In genomic region chr16:85436207-85436606, GRCh38 we compare ENCODE assay signal across 16 cellular contexts.
A peak's percentile ranks its signal among the peaks of the same experiment; 100 is the strongest.
DNase-seq lines count a peak whose midpoint lies in the region; ATAC-seq and TF ChIP-seq lines count a peak whose summit lies in the region.
"Had no signal": no experiment of that assay in that cellular context is flagged by ENCODE, and none has a peak within 500 bp of the region (broad histone marks: within the 10 kb centered on the region; RNA-seq: fewer than 3 reads in every experiment).

No MANE protein-coding gene starts in this region.

- ATAC-seq in GM21515 (IDR thresholded peaks at IDR 0.05; ENCODE audit: unreplicated experiment) (no peak), HG03108 (IDR thresholded peaks at IDR 0.05; ENCODE audit: unreplicated experiment) (no peak)
- ATAC-seq: activated CD8-positive, alpha-beta T cell treated with anti-CD3 and anti-CD28 coated beads for 36 hours had no signal

- H3K36me3 ChIP-seq in breast epithelium (no peaks in the 10 kb centered on the region), esophagus muscularis mucosa (peaks cover 0 to 24% (median 3%) of the 10 kb centered on the region in 4 donors), neural progenitor cell (no peaks in the 10 kb centered on the region), uterus (no peaks in the 10 kb centered on the region)

- no peaks in the 10 kb centered on the region for H3K4me1 Mint-ChIP-seq in MCF 10A (ENCODE audit: insufficient read depth, unreplicated experiment)
- peaks cover 42% of the 10 kb centered on the region for H3K4me1 Mint-ChIP-seq in neural progenitor cell

- H2AFZ ChIP-seq in neural progenitor cell (replicated peaks) = no peak overlapping the region

- intact Hi-C loops in breast epithelium (cut with DNase I; ENCODE audit: low total_unique reads) = no loop called here
- intact Hi-C loops in MCF 10A (cut with micrococcal nuclease) = no loop called here
- intact Hi-C loops in esophagus muscularis mucosa (cut with DNase I) = no loop called here
- intact Hi-C loops in uterus (cut with DNase I; ENCODE audit: low total_unique reads) = no loop called here

- H4K20me1 ChIP-seq in neural progenitor cell (ENCODE audit: low read depth) = peaks cover 7% of the 10 kb centered on the region

- no peaks in the 10 kb centered on the region for H3K79me2 ChIP-seq in neural progenitor cell (ENCODE audit: low read depth)

- H3K4me2 ChIP-seq in neural progenitor cell = peak overlapping the region; percentile 74

- POLR2A ChIA-PET in MCF 10A (lab: Yijun Ruan, JAX) = no interaction called here

- H3K27ac ChIP-seq in breast epithelium (peak overlapping the region; percentile 87 to 92), esophagus muscularis mucosa (replicated peaks in 1 of 4) (peak overlapping the region; percentile 9 to 71 (median 58)), neural progenitor cell (no peak overlapping the region), uterus (peak overlapping the region; percentile 80 to 93)

- H3K9me3 ChIP-seq in breast epithelium (no peaks in the 10 kb centered on the region), esophagus muscularis mucosa (no peaks in the 10 kb centered on the region), neural progenitor cell (ENCODE audit: low read depth) (no peaks in the 10 kb centered on the region), uterus (no peaks in the 10 kb centered on the region)

- TF ChIP-seq POLR2A in breast epithelium (IDR thresholded peaks at IDR 0.05) = no peak
- no peak for TF ChIP-seq POLR2A in esophagus muscularis mucosa (IDR thresholded peaks at IDR 0.05; ENCODE audit: low read depth)
- no peak for TF ChIP-seq POLR2A in uterus (IDR thresholded peaks at IDR 0.05)

- no TSS peak for BruUV-seq in MCF 10A (replicated peaks; lab: Mats Ljungman, UMichigan)

- H3K27me3 ChIP-seq in breast epithelium (no peaks in the 10 kb centered on the region), esophagus muscularis mucosa (no peaks in the 10 kb centered on the region), neural progenitor cell (peaks cover 16% of the 10 kb centered on the region), uterus (no peaks in the 10 kb centered on the region)

- CTCF ChIA-PET in MCF 10A (lab: Yijun Ruan, JAX) = interaction anchor here (0.6 to 0.9 kb wide), 3 partner anchors 173 to 322 kb away, joined by 3 to 6 read pairs (median 3); no protein-coding TSS in a partner anchor

- H3K4me1 ChIP-seq in breast epithelium (peaks cover 5 to 6% of the 10 kb centered on the region in 2 donors), esophagus muscularis mucosa (peaks cover 9 to 20% (median 20%) of the 10 kb centered on the region in 4 donors), neural progenitor cell (peaks cover 41% of the 10 kb centered on the region), uterus (peaks cover 9 to 15% of the 10 kb centered on the region in 2 donors)

- WGBS in esophagus muscularis mucosa = 70% methylated on average over 6 of the region's 9 CpGs

- H3K4me3 ChIP-seq in breast epithelium (peak overlapping the region; percentile 8 to 37 (median 10)), esophagus muscularis mucosa (peak overlapping the region in 1 of 4 donors; percentile 16), neural progenitor cell (no peak overlapping the region), uterus (no peak overlapping the region)

- no peak overlapping the region for H3K9ac ChIP-seq in neural progenitor cell

- DNase-seq in breast epithelium (ENCODE audit: low spot score in 2 of 2) = no peak
- no peak for DNase-seq in MCF 10A (ENCODE audit: unreplicated experiment)
- no peak for DNase-seq in esophagus muscularis mucosa (ENCODE audit: extremely low spot score)
- DNase-seq in neural progenitor cell (ENCODE audit: low spot score) = no peak
- peak in 1 of 2 donors; percentile 53 for DNase-seq in uterus
- no peak for DNase-seq in stimulated activated naive CD4-positive, alpha-beta T cell (lab: John Stamatoyannopoulos, UW)
- DNase-seq: activated CD8-positive, alpha-beta T cell treated with anti-CD3 and anti-CD28 coated beads for 36 hours; activated naive CD4-positive, alpha-beta T cell treated with anti-CD3 and anti-CD28 coated beads for 36 hours; cortex of kidney; DMS79 treated with DMSO at 0.1 percent for 48 hours; Kasumi-1; stimulated activated CD4-positive, alpha-beta T cell treated with anti-CD3 and anti-CD28 coated beads, Interleukin-4, amount 100 ng/mL, for 24 hours; stimulated activated naive CD8-positive, alpha-beta T cell treated with anti-CD3 and anti-CD28 coated beads, Interleukin-15, amount 100 ng/mL, for 72 hours had no signal

- H3K27ac Mint-ChIP-seq in MCF 10A (ENCODE audit: low read depth, unreplicated experiment) (no peak overlapping the region), neural progenitor cell (peak overlapping the region; percentile 79)
- H3K27ac Mint-ChIP-seq: activated CD8-positive, alpha-beta T cell treated with anti-CD3 and anti-CD28 coated beads for 36 hours; activated naive CD4-positive, alpha-beta T cell treated with anti-CD3 and anti-CD28 coated beads for 36 hours; T-helper 2 cell treated with Interferon-gamma antibody and Interleukin-4, amounts not matched to agents 5 μg/mL and 100 μg/mL, for 36 hours had no signal

- H3K27me3 Mint-ChIP-seq in MCF 10A (ENCODE audit: insufficient read depth, unreplicated experiment) (no peaks in the 10 kb centered on the region), neural progenitor cell (ENCODE audit: insufficient read depth, low read depth) (peaks cover 26% of the 10 kb centered on the region)
- H3K27me3 Mint-ChIP-seq: activated CD8-positive, alpha-beta T cell treated with anti-CD3 and anti-CD28 coated beads for 36 hours; stimulated activated naive CD8-positive, alpha-beta T cell treated with anti-CD3 and anti-CD28 coated beads, Interleukin-15, amount 100 ng/mL, for 72 hours had no signal

- H3K36me3 Mint-ChIP-seq in MCF 10A (ENCODE audit: insufficient read depth, unreplicated experiment) (no peaks in the 10 kb centered on the region), neural progenitor cell (no peaks in the 10 kb centered on the region)

- H3F3A ChIP-seq in neural progenitor cell (ENCODE audit: low read depth) = peaks cover 32% of the 10 kb centered on the region

- H3K4me3 Mint-ChIP-seq in MCF 10A (ENCODE audit: unreplicated experiment) (no peak overlapping the region), neural progenitor cell (no peak overlapping the region)
- H3K4me3 Mint-ChIP-seq: activated CD8-positive, alpha-beta T cell treated with anti-CD3 and anti-CD28 coated beads for 36 hours; activated naive CD4-positive, alpha-beta T cell treated with anti-CD3 and anti-CD28 coated beads for 36 hours; stimulated activated naive CD8-positive, alpha-beta T cell treated with anti-CD3 and anti-CD28 coated beads, Interleukin-15, amount 100 ng/mL, for 72 hours; T-helper 2 cell treated with Interferon-gamma antibody and Interleukin-4, amounts not matched to agents 5 μg/mL and 100 μg/mL, for 36 hours had no signal

- TF ChIP-seq EP300 in esophagus muscularis mucosa (IDR thresholded peaks at IDR 0.05) = no peak

- no peak for TF ChIP-seq CTCF in breast epithelium (IDR thresholded peaks at IDR 0.05)
- no peak for TF ChIP-seq CTCF in MCF 10A (IDR thresholded peaks at IDR 0.05; ENCODE audit: unreplicated experiment)
- TF ChIP-seq CTCF in esophagus muscularis mucosa (IDR thresholded peaks at IDR 0.05) = no peak
- TF ChIP-seq CTCF in neural progenitor cell (IDR thresholded peaks at IDR 0.05) = no peak
- no peak for TF ChIP-seq CTCF in uterus (IDR thresholded peaks at IDR 0.05)

- no peaks in the 10 kb centered on the region for H3K9me3 Mint-ChIP-seq in MCF 10A (ENCODE audit: unreplicated experiment)
- no peaks in the 10 kb centered on the region for H3K9me3 Mint-ChIP-seq in neural progenitor cell
- H3K9me3 Mint-ChIP-seq: activated CD8-positive, alpha-beta T cell treated with anti-CD3 and anti-CD28 coated beads for 36 hours; activated naive CD4-positive, alpha-beta T cell treated with anti-CD3 and anti-CD28 coated beads for 36 hours; stimulated activated naive CD8-positive, alpha-beta T cell treated with anti-CD3 and anti-CD28 coated beads, Interleukin-15, amount 100 ng/mL, for 72 hours; T-helper 2 cell treated with Interferon-gamma antibody and Interleukin-4, amounts not matched to agents 5 μg/mL and 100 μg/mL, for 36 hours had no signal

Comparison
In these comparisons a context has a peak if more than half of its experiments do, and no peak if none do; other contexts are left out.
1. H3K4me3 ChIP-seq: peak in breast epithelium (3 of 3); none in neural progenitor cell (single experiment) and uterus (0 of 2).